In the genomic region with DNA sequence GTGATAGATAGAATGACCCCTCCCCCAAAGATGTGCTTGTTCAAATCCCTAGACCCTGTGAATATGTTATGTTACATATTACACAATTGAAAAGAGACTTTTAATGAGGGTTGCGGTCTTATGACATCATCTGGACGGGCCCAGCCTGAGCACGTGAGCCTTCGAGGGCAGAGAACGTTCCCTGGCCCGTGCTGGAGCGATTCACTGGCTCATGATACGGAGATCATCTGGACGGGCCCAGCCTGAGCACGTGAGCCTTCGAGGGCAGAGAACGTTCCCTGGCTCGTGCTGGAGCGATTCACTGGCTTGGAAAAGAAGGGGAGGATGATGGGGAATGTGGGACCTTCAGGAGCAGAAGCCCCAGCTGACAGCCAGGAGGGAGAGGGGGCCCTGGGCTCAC, we compare ENCODE assay signal across 22 cellular contexts. TPM values are rescaled to one million over a fixed set of nuclear protein-coding genes. Genes with fewer than 3 reads are reported as not detected.
A peak's percentile ranks its signal among the peaks of the same experiment; 100 is the strongest.
DNase-seq lines count a peak whose midpoint lies in the region; ATAC-seq, FAIRE-seq and TF ChIP-seq lines count a peak whose summit lies in the region.
"Had no signal": no experiment of that assay in that cellular context is flagged by ENCODE, and none has a peak within 500 bp of the region (broad histone marks: within the 10 kb centered on the region; RNA-seq: fewer than 3 reads in every experiment).

No MANE protein-coding gene starts in this region.

- H3K9me3 Mint-ChIP-seq in natural killer cell (no peaks in the 10 kb centered on the region), nephron (peaks cover 8% of the 10 kb centered on the region)
- no peaks in the 10 kb centered on the region for H3K9me3 Mint-ChIP-seq in natural killer cell treated with Interleukin-12 subunit alpha and Interleukin-12 subunit beta and Interleukin-15 and Interleukin-18, amount 100 ng/mL, for 72 hours
- H3K9me3 Mint-ChIP-seq: CD8-positive, alpha-beta T cell had no signal

- ATAC-seq in natural killer cell (no peak), K562 (no peak)
- ATAC-seq in natural killer cell treated with Interleukin-12 subunit alpha and Interleukin-12 subunit beta and Interleukin-15 and Interleukin-18, amount 100 ng/mL, for 72 hours, result no peak
- ATAC-seq: SK-N-SH treated with all-trans-retinoic acid at 6 μM for 48 hours had no signal

- H3K27ac Mint-ChIP-seq in natural killer cell (peak overlapping the region in 1 of 2 donors; percentile 5), nephron (peak overlapping the region in 2 of 3 experiments; percentile 11 to 43)
- H3K27ac Mint-ChIP-seq in natural killer cell treated with Interleukin-12 subunit alpha and Interleukin-12 subunit beta and Interleukin-15 and Interleukin-18, amount 100 ng/mL, for 72 hours, result no peak overlapping the region
- H3K27ac Mint-ChIP-seq: B cell; CD8-positive, alpha-beta T cell had no signal

- H3K4me1 Mint-ChIP-seq in natural killer cell (peaks cover 4 to 15% of the 10 kb centered on the region in 2 donors), nephron (peaks cover 17% of the 10 kb centered on the region)
- peaks cover 6 to 12% of the 10 kb centered on the region in 2 donors for H3K4me1 Mint-ChIP-seq in natural killer cell treated with Interleukin-12 subunit alpha and Interleukin-12 subunit beta and Interleukin-15 and Interleukin-18, amount 100 ng/mL, for 72 hours (ENCODE audit: low read depth in 2 of 2)

- H3K4me3 ChIP-seq in K562 (no peak overlapping the region), transverse colon (no peak overlapping the region)
- H3K4me3 ChIP-seq: GM12878, HAP-1 had no signal

- WGBS in K562 (ENCODE audit: insufficient coverage, low coverage, missing lambda C conversion rate), result 33% methylated on average over 14 of the region's 14 CpGs
- 80 to 85% methylated on average over 11 to 14 of the region's 14 CpGs for WGBS in transverse colon (ENCODE audit: low coverage in 1 of 2), 2 donors

- POLR2A ChIA-PET in K562 (lab: Yijun Ruan, JAX), result no interaction called here

- CTCF ChIA-PET in K562 (lab: Yijun Ruan, JAX; ENCODE audit: low intra/inter-chr PET ratio), result no interaction called here

- H3K4me3 Mint-ChIP-seq in natural killer cell, result peak overlapping the region; percentile 28
- H3K4me3 Mint-ChIP-seq in natural killer cell treated with Interleukin-12 subunit alpha and Interleukin-12 subunit beta and Interleukin-15 and Interleukin-18, amount 100 ng/mL, for 72 hours, result no peak overlapping the region
- H3K4me3 Mint-ChIP-seq in nephron, result no peak overlapping the region
- H3K4me3 Mint-ChIP-seq: B cell; CD8-positive, alpha-beta T cell had no signal

- no TSS peak for BruUV-seq in K562 (replicated peaks; lab: Mats Ljungman, UMichigan)

- no peaks in the 10 kb centered on the region for H3K9me1 ChIP-seq in K562 (ENCODE audit: control insufficient read depth, insufficient read depth, low read length)

- H3K27ac ChIP-seq in K562 (ENCODE audit: extremely low read depth, low read depth, low read length) (no peak overlapping the region), transverse colon (no peak overlapping the region)
- H3K27ac ChIP-seq: KMS-11 had no signal

- TF ChIP-seq EP300 in K562 (IDR thresholded peaks at IDR 0.05; ENCODE audit: low read length) (no peak), transverse colon (IDR thresholded peaks at IDR 0.05; ENCODE audit: low read depth) (no peak)

- TF ChIP-seq POLR2A in K562 (conservative IDR thresholded peaks at IDR 0.05) (no peak), transverse colon (IDR thresholded peaks at IDR 0.05) (no peak)

- DNase-seq in natural killer cell (no peak), K562 (ENCODE audit: extremely low read depth in 1 of 4, low spot score in 3 of 4) (no peak), transverse colon (no peak), NCI-H2107 (lab: John Stamatoyannopoulos, UW) (no peak)
- no peak for DNase-seq in natural killer cell treated with Interleukin-12 subunit alpha and Interleukin-12 subunit beta and Interleukin-15 and Interleukin-18, amount 100 ng/mL, for 72 hours (ENCODE audit: low spot score)
- DNase-seq in activated CD4-positive, alpha-beta T cell treated with anti-CD3 and anti-CD28 coated beads for 4 hours, result no peak
- DNase-seq: ACHN, DND-41, GDM1, NCI-H1048, NCI-H1436 treated with DMSO at 0.1 percent for 48 hours, NCI-H2081, NCI-H510A treated with DMSO at 0.1 percent for 48 hours, SHP77 treated with DMSO at 0.1 percent for 48 hours had no signal

- H3K4me2 ChIP-seq in K562 (ENCODE audit: insufficient read depth, low read length), result peak overlapping the region; percentile 38; the same call in 1 of the 2 replicates
- H3K4me2 ChIP-seq: KMS-11 had no signal

- peaks cover 0 to 18% of the 10 kb centered on the region in 2 experiments; a peak in 1 of 5 replicates for H3K27me3 ChIP-seq in K562 (ENCODE audit: control insufficient read depth in 2 of 2, insufficient read depth in 2 of 2, low read length in 2 of 2)
- no peaks in the 10 kb centered on the region for H3K27me3 ChIP-seq in transverse colon

- H4K20me1 ChIP-seq in K562 (replicated peaks; ENCODE audit: control insufficient read depth, insufficient read depth, low read length), result no peaks in the 10 kb centered on the region

- H2AFZ ChIP-seq in K562 (ENCODE audit: low read depth, low read length), result peak overlapping the region; percentile 68

- in situ Hi-C loops in K562 (cut with MboI), result no loop called here
- in situ Hi-C loops in transverse colon (cut with MboI; ENCODE audit: low pct_ligation_motif_present in 1 of 4, low pct_unique_long_range_greater_than_20kb in 1 of 4, low sequenced_read_pairs in 3 of 4), result no loop called here

- FAIRE-seq in K562 (lab: Jason Lieb, UNC), result no peak
- FAIRE-seq: RCC 7860 had no signal

- TF ChIP-seq RAD21 in K562 (CRISPR knock-in tag; conservative IDR thresholded peaks at IDR 0.05 in 1 of 2, IDR thresholded peaks at IDR 0.05 in 1 of 2), result no peak

- H3K36me3 ChIP-seq in K562 (ENCODE audit: control insufficient read depth, insufficient read depth, low read length) (no peaks in the 10 kb centered on the region), transverse colon (no peaks in the 10 kb centered on the region)
- H3K36me3 ChIP-seq: HAP-1 had no signal

- TF ChIP-seq CTCF in natural killer cell (IDR thresholded peaks at IDR 0.05) (no peak), K562 (IDR thresholded peaks at IDR 0.05 in 2 of 3, conservative IDR thresholded peaks at IDR 0.05 in 1 of 3; ENCODE audit: insufficient read depth in 2 of 3, low read depth in 1 of 3, low read length in 3 of 3) (no peak), nephron (IDR thresholded peaks at IDR 0.05; ENCODE audit: unreplicated experiment in 3 of 3) (no peak), transverse colon (IDR thresholded peaks at IDR 0.05) (no peak)

- H3K4me1 ChIP-seq in K562 (replicated peaks in 1 of 2; ENCODE audit: control insufficient read depth in 2 of 2, insufficient read depth in 2 of 2, low read length in 2 of 2) (peaks cover 11 to 41% of the 10 kb centered on the region in 2 experiments; a peak in 4 of 5 replicates), transverse colon (peaks cover 0 to 10% (median 0%) of the 10 kb centered on the region in 4 donors)

- H3K9ac ChIP-seq in K562 (ENCODE audit: insufficient read depth in 1 of 2, low read depth in 2 of 2, low read length in 2 of 2), result peak overlapping the region in 1 of 2 experiments; percentile 29; a peak in 2 of 4 replicates
- H3K9ac ChIP-seq: KMS-11 had no signal

- H3K79me2 ChIP-seq in K562 (ENCODE audit: control insufficient read depth, insufficient read depth, low read length), result no peaks in the 10 kb centered on the region

- intact Hi-C loops in natural killer cell (cut with micrococcal nuclease) (no loop called here), K562 (cut with micrococcal nuclease) (no loop called here), transverse colon (cut with DNase I; ENCODE audit: low total_unique reads) (no loop called here)

- H3K9me3 ChIP-seq in K562 (replicated peaks; ENCODE audit: control insufficient read depth, insufficient read depth, low read depth, low read length), result peaks cover 4% of the 10 kb centered on the region
- no peaks in the 10 kb centered on the region for H3K9me3 ChIP-seq in transverse colon

- H3K27me3 Mint-ChIP-seq in natural killer cell (ENCODE audit: low read depth in 2 of 2) (peaks cover 12 to 43% of the 10 kb centered on the region in 2 donors), nephron (ENCODE audit: low read depth) (peaks cover 18% of the 10 kb centered on the region)
- H3K27me3 Mint-ChIP-seq in natural killer cell treated with Interleukin-12 subunit alpha and Interleukin-12 subunit beta and Interleukin-15 and Interleukin-18, amount 100 ng/mL, for 72 hours, result peaks cover 12 to 35% of the 10 kb centered on the region in 2 donors

- H3K36me3 Mint-ChIP-seq in natural killer cell (no peaks in the 10 kb centered on the region), nephron (ENCODE audit: low read depth) (no peaks in the 10 kb centered on the region)
- no peaks in the 10 kb centered on the region for H3K36me3 Mint-ChIP-seq in natural killer cell treated with Interleukin-12 subunit alpha and Interleukin-12 subunit beta and Interleukin-15 and Interleukin-18, amount 100 ng/mL, for 72 hours
- H3K36me3 Mint-ChIP-seq: CD8-positive, alpha-beta T cell had no signal

TF ChIP-seq in K562, 482 proteins besides CTCF, POLR2A, EP300 and RAD21 (continues in another document):
- no peak for TF ChIP-seq GATA2 (CRISPR knock-in tag; IDR thresholded peaks at IDR 0.05)

RNA-seq across cellular contexts. Expression of a gene that starts 34.4 kb away (rescaled TPM):
- 10 to 100 TPM; 12.3 to 22.3 (median 12.7) TPM for total RNA-seq in natural killer cell
- total RNA-seq in natural killer cell treated with Interleukin-12 subunit alpha and Interleukin-12 subunit beta and Interleukin-15 and Interleukin-18, amount 100 ng/mL, for 72 hours, result 1 to 10 TPM in 1 of 2 donors, under 1 TPM in 1; 0.31 to 1.3 TPM
- total RNA-seq in K562 (2011; cell fraction: chromatin; rRNA removed; ENCODE audit: low replicate concordance), result 18.2 and 47.1 TPM in 2 replicates
- total RNA-seq in K562 (2011; cell fraction: nucleolus; rRNA removed), result 42.8 and 53.0 TPM in 2 replicates
- 26.1 and 28.1 TPM in 2 replicates for total RNA-seq in K562 (2011; cell fraction: nucleoplasm; rRNA removed)
- total RNA-seq in K562 (2014; rRNA removed), result 12.0 and 16.1 TPM in 2 replicates
- 0.54 and 1.1 TPM in 2 replicates for total RNA-seq in K562 (2014; rRNA removed; fragmentation: Illumina TruSeq; extraction: Trizol)
- 1.6 and 2.3 TPM in 2 replicates for total RNA-seq in K562 (2015; rRNA removed; fragmentation: Illumina TruSeq; extraction: Trizol)
- total RNA-seq in K562 (2021), result 16.1 and 16.4 TPM in 2 replicates
- 4.9 and 16.8 TPM in 2 replicates for polyA plus RNA-seq in K562 (2011; rRNA removed)
- 23.2 and 39.2 TPM in 2 replicates for polyA plus RNA-seq in K562 (2011; cell fraction: cytosol; rRNA removed)
- 67.4 and 83.8 TPM in 2 replicates for polyA plus RNA-seq in K562 (2011; cell fraction: nucleus; rRNA removed)
- 6.2 and 11.5 TPM in 2 replicates for polyA plus RNA-seq in K562 (2012)
- polyA plus RNA-seq in K562 (2014; fragmentation: Illumina TruSeq; extraction: Trizol), result 2.0 and 5.5 TPM in 2 replicates
- under 1 TPM; 0.14 to 0.25 TPM for polyA plus RNA-seq in K562 (2014; fragmentation: Nextera tagmentation; extraction: Ambion mirVana)
- polyA plus RNA-seq in K562 (2014; rRNA removed), result 7.8 and 11.8 TPM in 2 replicates
- polyA minus RNA-seq in K562 (2011; rRNA and poly(A)+ RNA removed), result 2.9 and 3.3 TPM in 2 replicates
- 11.5 and 49.2 TPM in 2 replicates for polyA minus RNA-seq in K562 (2011; cell fraction: cytosol; rRNA and poly(A)+ RNA removed)
- 11.6 and 22.0 TPM in 2 replicates for polyA minus RNA-seq in K562 (2011; cell fraction: nucleus; rRNA and poly(A)+ RNA removed)
- 100 to 1,000 TPM in 1 of 4 donors, 10 to 100 TPM in 3; 19.3 to 121 (median 23.3) TPM for total RNA-seq in transverse colon

Comparison
In these comparisons a context has a peak if more than half of its experiments do, and no peak if none do; other contexts are left out.
1. H3K27ac Mint-ChIP-seq: peak in nephron (2 of 3); none in natural killer cell treated with Interleukin-12 subunit alpha and Interleukin-12 subunit beta and Interleukin-15 and Interleukin-18, amount 100 ng/mL, for 72 hours (0 of 2).